Comparison of ENCODE assay signal across 1 cellular context in genomic region chr9:112731971-112732370, GRCh38.
A peak's percentile ranks its signal among the peaks of the same experiment; 100 is the strongest.
TF ChIP-seq lines count a peak whose summit lies in the region.

No MANE protein-coding gene starts in this region.

TF ChIP-seq in HepG2, 621 proteins besides CTCF, POLR2A, EP300 and RAD21 (continued from another document and continues in another):
- TF ChIP-seq ZNF800 (CRISPR knock-in tag; IDR thresholded peaks at IDR 0.05) (no peak), CCDC6 (CRISPR knock-in tag; IDR thresholded peaks at IDR 0.05) (no peak), ZNF235 (CRISPR knock-in tag; IDR thresholded peaks at IDR 0.05; ENCODE audit: borderline replicate concordance) (no peak), SYNCRIP (IDR thresholded peaks at IDR 0.05; ENCODE audit: insufficient read depth, low read depth, low read length) (no peak), ZNF768 (CRISPR knock-in tag; IDR thresholded peaks at IDR 0.05) (no peak), SALL2 (CRISPR knock-in tag; IDR thresholded peaks at IDR 0.05) (0 out of 2 replicates have a peak, but pooled peaks have one; percentile 32), SNAPC5 (CRISPR knock-in tag; IDR thresholded peaks at IDR 0.05; ENCODE audit: borderline replicate concordance) (no peak), ZBTB37 (CRISPR knock-in tag; IDR thresholded peaks at IDR 0.05) (0 out of 2 replicates have a peak, but pooled peaks have one; percentile 19), POGZ (CRISPR knock-in tag; IDR thresholded peaks at IDR 0.05) (0 out of 2 replicates have a peak, but pooled peaks have one; percentile 16), ZSCAN21 (CRISPR knock-in tag; IDR thresholded peaks at IDR 0.05; ENCODE audit: borderline replicate concordance) (no peak), ZNF138 (CRISPR knock-in tag; IDR thresholded peaks at IDR 0.05; ENCODE audit: low read depth) (no peak), KDM5A (IDR thresholded peaks at IDR 0.05; ENCODE audit: borderline replicate concordance, low read length) (no peak), GMEB1 (CRISPR knock-in tag; IDR thresholded peaks at IDR 0.05; ENCODE audit: borderline replicate concordance) (no peak), ZNF331 (CRISPR knock-in tag; IDR thresholded peaks at IDR 0.05) (peak; percentile 72; the same call in 1 of the 2 replicates), DMAP1 (CRISPR knock-in tag; IDR thresholded peaks at IDR 0.05) (0 out of 2 replicates have a peak, but pooled peaks have one; percentile 19), GATA4 (IDR thresholded peaks at IDR 0.05; ENCODE audit: borderline replicate concordance, low read depth) (no peak), MLLT10 (CRISPR knock-in tag; IDR thresholded peaks at IDR 0.05) (no peak), NFE2L2 (IDR thresholded peaks at IDR 0.05; ENCODE audit: low read length) (no peak), ZFP41 (CRISPR knock-in tag; IDR thresholded peaks at IDR 0.05; ENCODE audit: borderline replicate concordance) (no peak), LRRFIP1 (CRISPR knock-in tag; conservative IDR thresholded peaks at IDR 0.05) (no peak), ZC3H13 (CRISPR knock-in tag; IDR thresholded peaks at IDR 0.05) (no peak), GLMP (CRISPR knock-in tag; IDR thresholded peaks at IDR 0.05; ENCODE audit: borderline replicate concordance) (no peak), ZNF552 (CRISPR knock-in tag; IDR thresholded peaks at IDR 0.05; ENCODE audit: borderline replicate concordance) (no peak), SNAPC4 (CRISPR knock-in tag; IDR thresholded peaks at IDR 0.05) (no peak), RARG (CRISPR knock-in tag; IDR thresholded peaks at IDR 0.05; ENCODE audit: low read depth) (0 out of 2 replicates have a peak, but pooled peaks have one; percentile 70), HHEX (CRISPR knock-in tag; IDR thresholded peaks at IDR 0.05) (no peak), ARID4A (CRISPR knock-in tag; IDR thresholded peaks at IDR 0.05; ENCODE audit: borderline replicate concordance) (0 out of 2 replicates have a peak, but pooled peaks have one; percentile 11), ZNF296 (CRISPR knock-in tag; conservative IDR thresholded peaks at IDR 0.05) (no peak), JUNB (CRISPR knock-in tag; IDR thresholded peaks at IDR 0.05; ENCODE audit: borderline replicate concordance) (no peak), ZNF263 (CRISPR knock-in tag; IDR thresholded peaks at IDR 0.05) (no peak), SOX5 (CRISPR knock-in tag; IDR thresholded peaks at IDR 0.05; ENCODE audit: borderline replicate concordance) (peak; percentile 57; the same call in 1 of the 2 replicates), SKIL (CRISPR knock-in tag; IDR thresholded peaks at IDR 0.05; ENCODE audit: borderline replicate concordance) (no peak), PAX8 (CRISPR knock-in tag; IDR thresholded peaks at IDR 0.05; ENCODE audit: borderline replicate concordance) (no peak), ZBTB2 (CRISPR knock-in tag; IDR thresholded peaks at IDR 0.05; ENCODE audit: low read depth) (no peak), NONO (IDR thresholded peaks at IDR 0.05) (no peak), NONO (CRISPR knock-in tag; conservative IDR thresholded peaks at IDR 0.05) (no peak), RFX5 (IDR thresholded peaks at IDR 0.05; ENCODE audit: low read depth, low read length) (no peak), MIER3 (CRISPR knock-in tag; IDR thresholded peaks at IDR 0.05; ENCODE audit: borderline replicate concordance) (no peak)
